ENCODE assay signal across 20 cellular contexts in the genomic region with DNA sequence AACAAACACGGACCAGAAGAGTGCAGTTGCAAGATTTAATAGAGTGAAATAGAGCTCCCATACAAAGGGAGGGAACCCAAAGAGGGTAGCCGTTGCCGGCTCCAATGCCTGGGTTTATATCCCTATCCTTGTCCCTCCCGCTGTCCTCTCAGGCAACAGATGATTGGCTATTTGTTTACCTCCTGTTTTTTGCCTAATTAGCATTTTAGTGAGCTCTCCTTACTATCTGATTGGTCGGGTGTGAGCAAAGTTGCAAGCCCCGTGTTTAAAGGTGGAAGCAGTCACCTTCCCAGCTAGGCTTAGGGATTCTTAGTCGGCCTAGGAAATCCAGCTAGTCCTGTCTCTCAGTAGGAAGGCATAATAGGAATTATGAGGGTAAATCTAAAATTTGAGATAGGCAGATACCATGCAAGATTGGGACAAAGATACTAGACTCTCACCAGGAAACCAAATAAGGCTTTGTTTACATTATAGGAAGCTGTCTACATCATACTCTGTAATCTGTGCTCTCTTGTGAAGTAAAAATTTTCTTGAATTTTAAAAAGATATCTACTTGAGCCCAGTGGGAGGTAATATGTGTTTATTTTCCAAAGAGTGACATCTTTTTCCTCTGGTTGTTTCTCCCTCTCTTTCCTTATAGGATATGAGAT.
A peak's percentile ranks its signal among the peaks of the same experiment; 100 is the strongest.
DNase-seq lines count a peak whose midpoint lies in the region; ATAC-seq, FAIRE-seq and TF ChIP-seq lines count a peak whose summit lies in the region.
"Had no signal": no experiment of that assay in that cellular context is flagged by ENCODE, and none has a peak within 500 bp of the region (broad histone marks: within the 10 kb centered on the region; RNA-seq: fewer than 3 reads in every experiment).

No MANE protein-coding gene starts in this region.

- POLR2A ChIA-PET in K562 (lab: Yijun Ruan, JAX) = interaction anchor here (0.9 kb wide), 2 partner anchors 11 to 17 kb away, joined by 3 to 4 read pairs; no protein-coding TSS in a partner anchor

- H3K27ac ChIP-seq in mammary epithelial cell (ENCODE audit: insufficient read depth, low read depth, low read length) (peak overlapping the region; percentile 21), breast epithelium (no peak overlapping the region), K562 (ENCODE audit: extremely low read depth, low read depth, low read length) (no peak overlapping the region), stomach (no peak overlapping the region)
- H3K27ac ChIP-seq: 22Rv1 had no signal

- WGBS in mammary epithelial cell (ENCODE audit: low coverage, missing lambda C conversion rate) = 98% methylated on average over 7 of the region's 7 CpGs
- 10% methylated on average over 7 of the region's 7 CpGs for WGBS in K562 (ENCODE audit: insufficient coverage, low coverage, missing lambda C conversion rate)
- WGBS in stomach, 5 donors = 87 to 97% (median 93%) methylated on average over 7 of the region's 7 CpGs

- peaks cover 16% of the 10 kb centered on the region for H3K36me3 ChIP-seq in mammary epithelial cell (ENCODE audit: insufficient read depth, low read length)
- no peaks in the 10 kb centered on the region for H3K36me3 ChIP-seq in breast epithelium
- no peaks in the 10 kb centered on the region for H3K36me3 ChIP-seq in K562 (ENCODE audit: control insufficient read depth, insufficient read depth, low read length)
- peaks cover 4 to 77% (median 71%) of the 10 kb centered on the region in 4 donors for H3K36me3 ChIP-seq in stomach
- H3K36me3 ChIP-seq: MG63 had no signal

- H4K20me1 ChIP-seq in mammary epithelial cell (ENCODE audit: insufficient read depth, low read length) (no peaks in the 10 kb centered on the region), K562 (replicated peaks; ENCODE audit: control insufficient read depth, insufficient read depth, low read length) (no peaks in the 10 kb centered on the region)

- ATAC-seq in K562 (no peak), GM18520 (IDR thresholded peaks at IDR 0.05; ENCODE audit: unreplicated experiment) (no peak)

- H3K4me2 ChIP-seq in mammary epithelial cell (ENCODE audit: insufficient read depth, low read depth, low read length) = no peak overlapping the region
- H3K4me2 ChIP-seq in K562 (ENCODE audit: insufficient read depth, low read length) = 0 out of 2 replicates have a peak overlapping the region, but pooled peaks have one; percentile 30

- in situ Hi-C loops in mammary epithelial cell (cut with MboI; ENCODE audit: low sequenced_read_pairs in 2 of 2) (no loop called here), K562 (cut with MboI) (no loop called here)

- intact Hi-C loops in mammary epithelial cell (cut with micrococcal nuclease) = loop anchor here (2.0 kb wide), 1 partner anchor 20 kb away; no protein-coding TSS in a partner anchor
- intact Hi-C loops in breast epithelium (cut with DNase I; ENCODE audit: low total_unique reads) = loop anchor here (10.0 kb wide), 1 partner anchor 1194 kb away; no protein-coding TSS in a partner anchor
- intact Hi-C loops in K562 (cut with micrococcal nuclease) = no loop called here
- intact Hi-C loops in stomach (cut with DNase I; ENCODE audit: low total_unique reads) = no loop called here

- TF ChIP-seq RAD21 in K562 (CRISPR knock-in tag; conservative IDR thresholded peaks at IDR 0.05 in 1 of 2, IDR thresholded peaks at IDR 0.05 in 1 of 2) = no peak

- TF ChIP-seq CTCF in mammary epithelial cell (conservative IDR thresholded peaks at IDR 0.05 in 1 of 2, IDR thresholded peaks at IDR 0.05 in 1 of 2; ENCODE audit: extremely low read depth in 1 of 2, insufficient read depth in 1 of 2, low read depth in 1 of 2, low read length in 2 of 2) (no peak), breast epithelium (IDR thresholded peaks at IDR 0.05) (no peak), K562 (IDR thresholded peaks at IDR 0.05 in 2 of 3, conservative IDR thresholded peaks at IDR 0.05 in 1 of 3; ENCODE audit: insufficient read depth in 2 of 3, low read depth in 1 of 3, low read length in 3 of 3) (no peak), fibroblast of villous mesenchyme (IDR thresholded peaks at IDR 0.05; ENCODE audit: insufficient read depth, low read depth, low read length) (no peak), stomach (IDR thresholded peaks at IDR 0.05) (no peak)

- CTCF ChIA-PET in mammary epithelial cell (lab: Charles Lee; ENCODE audit: low non-redundant PET) = no interaction called here
- CTCF ChIA-PET in K562 (lab: Yijun Ruan, JAX; ENCODE audit: low intra/inter-chr PET ratio) = no interaction called here

- BruUV-seq in mammary epithelial cell (replicated peaks; lab: Mats Ljungman, UMichigan) (TSS peak; percentile 65), K562 (replicated peaks; lab: Mats Ljungman, UMichigan) (no TSS peak)

- H3K4me1 ChIP-seq in mammary epithelial cell (ENCODE audit: insufficient read depth, low read length) (peaks cover 35% of the 10 kb centered on the region), breast epithelium (no peaks in the 10 kb centered on the region), K562 (replicated peaks in 1 of 2; ENCODE audit: control insufficient read depth in 2 of 2, insufficient read depth in 2 of 2, low read length in 2 of 2) (no peaks in the 10 kb centered on the region), stomach (no peaks in the 10 kb centered on the region)

- FAIRE-seq in K562 (lab: Jason Lieb, UNC) = no peak
- FAIRE-seq: GM12891 had no signal

- TF ChIP-seq POLR2A in breast epithelium (IDR thresholded peaks at IDR 0.05) (no peak), K562 (conservative IDR thresholded peaks at IDR 0.05) (no peak), stomach (IDR thresholded peaks at IDR 0.05) (no peak)

- DNase-seq in mammary epithelial cell = no peak
- DNase-seq in breast epithelium (ENCODE audit: low spot score in 2 of 2) = no peak
- no peak for DNase-seq in K562 (ENCODE audit: extremely low read depth in 1 of 4, low spot score in 3 of 4)
- peak; percentile 26 for DNase-seq in fibroblast of villous mesenchyme (ENCODE audit: low read depth)
- no peak for DNase-seq in stomach
- no peak for DNase-seq in HK-2 (ENCODE audit: unreplicated experiment)
- no peak for DNase-seq in stimulated activated CD4-positive, alpha-beta T cell treated with anti-CD3 and anti-CD28 coated beads, Interleukin-4, amount 100 ng/mL, for 4 hours
- DNase-seq: ACHN, GF-D8, MG63, NCI-H1105 treated with DMSO at 0.1 percent for 48 hours, NCI-H2029, NCI-H446, NCI-H524 treated with DMSO at 0.1 percent for 48 hours, NCI-H774, Right ventricle myocardium superior, RPMI8226 had no signal

- no peaks in the 10 kb centered on the region for H3K79me2 ChIP-seq in mammary epithelial cell (ENCODE audit: insufficient read depth, low read length)
- no peaks in the 10 kb centered on the region for H3K79me2 ChIP-seq in K562 (ENCODE audit: control insufficient read depth, insufficient read depth, low read length)

- H3K4me3 ChIP-seq in mammary epithelial cell (replicated peaks in 1 of 3; ENCODE audit: insufficient read depth in 1 of 3, low read depth in 2 of 3, low read length in 3 of 3) = no peak overlapping the region
- H3K4me3 ChIP-seq in breast epithelium = no peak overlapping the region
- H3K4me3 ChIP-seq in K562 = no peak overlapping the region
- H3K4me3 ChIP-seq in fibroblast of villous mesenchyme (ENCODE audit: low read depth, low read length) = no peak overlapping the region
- no peak overlapping the region for H3K4me3 ChIP-seq in stomach
- H3K4me3 ChIP-seq: MG63 had no signal

- no peak overlapping the region for H3K9ac ChIP-seq in mammary epithelial cell (ENCODE audit: insufficient read depth, low read length)
- H3K9ac ChIP-seq in K562 (ENCODE audit: insufficient read depth in 1 of 2, low read depth in 2 of 2, low read length in 2 of 2) = no peak overlapping the region

- no peaks in the 10 kb centered on the region for H3K27me3 ChIP-seq in mammary epithelial cell (ENCODE audit: insufficient read depth, low read length)
- H3K27me3 ChIP-seq in breast epithelium = no peaks in the 10 kb centered on the region
- peaks cover 0 to 4% of the 10 kb centered on the region in 2 experiments; a peak in 1 of 5 replicates for H3K27me3 ChIP-seq in K562 (ENCODE audit: control insufficient read depth in 2 of 2, insufficient read depth in 2 of 2, low read length in 2 of 2)
- H3K27me3 ChIP-seq in stomach = no peaks in the 10 kb centered on the region
- H3K27me3 ChIP-seq: MG63 had no signal

- dilution Hi-C loops in mammary epithelial cell (cut with HindIII; ENCODE audit: low sequenced_read_pairs) = no loop called here

- no peak overlapping the region for H2AFZ ChIP-seq in mammary epithelial cell (ENCODE audit: low read depth, low read length)
- peak overlapping the region; percentile 86; the same call in 1 of the 2 replicates for H2AFZ ChIP-seq in K562 (ENCODE audit: low read depth, low read length)

- TF ChIP-seq EP300 in K562 (IDR thresholded peaks at IDR 0.05; ENCODE audit: low read length) (no peak), stomach (IDR thresholded peaks at IDR 0.05) (no peak)

- H3K9me3 ChIP-seq in mammary epithelial cell (replicated peaks; ENCODE audit: insufficient read depth, low read length) = no peaks in the 10 kb centered on the region
- no peaks in the 10 kb centered on the region for H3K9me3 ChIP-seq in breast epithelium
- H3K9me3 ChIP-seq in K562 (replicated peaks; ENCODE audit: control insufficient read depth, insufficient read depth, low read depth, low read length) = no peaks in the 10 kb centered on the region
- H3K9me3 ChIP-seq in stomach = no peaks in the 10 kb centered on the region
- H3K9me3 ChIP-seq: MG63 had no signal

- no peaks in the 10 kb centered on the region for H3K9me1 ChIP-seq in K562 (ENCODE audit: control insufficient read depth, insufficient read depth, low read length)

TF ChIP-seq in K562, 482 proteins besides CTCF, POLR2A, EP300 and RAD21:
- peak; percentile 53; the same call in 1 of the 2 replicates for TF ChIP-seq MAFG (tag; conservative IDR thresholded peaks at IDR 0.05)
- TF ChIP-seq NFXL1 (CRISPR knock-in tag; IDR thresholded peaks at IDR 0.05) = no peak
- TF ChIP-seq C11orf30 (IDR thresholded peaks at IDR 0.05; ENCODE audit: low read depth) = peak; percentile 35; the same call in 1 of the 2 replicates
- no peak for TF ChIP-seq ATF1 (CRISPR knock-in tag; IDR thresholded peaks at IDR 0.05)
- TF ChIP-seq ATF1 (tag; IDR thresholded peaks at IDR 0.05) = no peak
- TF ChIP-seq ETS2 (tag; IDR thresholded peaks at IDR 0.05; ENCODE audit: borderline replicate concordance, poor library complexity, severe bottlenecking) = no peak
- TF ChIP-seq ZNF316 (IDR thresholded peaks at IDR 0.05) = peak; percentile 52
TF ChIP-seq in K562: peak in this region for 3.

Comparison
In these comparisons a context has a peak if more than half of its experiments do, and no peak if none do; other contexts are left out.
1. intact Hi-C loops: an anchor here in mammary epithelial cell (2.0 kb wide) and breast epithelium (10.0 kb wide); none called in K562 and stomach.